12 cellular contexts compared by ENCODE assay signal in the genomic region with DNA sequence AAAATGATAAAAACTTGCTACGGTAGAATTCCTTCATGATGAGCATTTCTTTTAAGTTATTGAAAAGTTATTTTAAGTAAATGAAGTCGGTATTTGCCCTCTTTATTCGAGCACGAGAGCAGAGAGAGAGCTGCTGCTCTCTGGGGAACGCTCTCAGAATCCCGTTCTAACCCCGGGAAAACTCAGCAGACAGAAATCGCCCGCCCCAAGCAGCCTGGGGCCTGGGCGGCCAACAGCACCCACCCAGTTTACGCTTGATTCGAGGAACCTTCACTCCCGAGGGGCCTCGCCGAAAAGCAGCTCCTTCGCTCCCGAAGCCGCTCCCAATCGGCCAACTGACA. TPM values are rescaled to one million over a fixed set of nuclear protein-coding genes. Genes with fewer than 3 reads are reported as not detected.
DNase-seq lines count a peak whose midpoint lies in the region; ATAC-seq and TF ChIP-seq lines count a peak whose summit lies in the region.
"Had no signal": no experiment of that assay in that cellular context is flagged by ENCODE, and none has a peak within 500 bp of the region (broad histone marks: within the 10 kb centered on the region; RNA-seq: fewer than 3 reads in every experiment).

No MANE protein-coding gene starts in this region.

- WGBS in trophoblast cell (ENCODE audit: extremely low coverage, insufficient coverage, insufficient read length), result no CpG with 5 or more reads among the region's 19 CpGs

- no peak for DNase-seq in T-helper 2 cell treated with Interferon-gamma antibody and Interleukin-4, amounts not matched to agents 5 μg/mL and 100 μg/mL, for 36 hours (ENCODE audit: low spot score)
- DNase-seq in T-helper 2 cell (no peak), SK-N-MC (ENCODE audit: low read depth, low spot score) (no peak), fibroblast of villous mesenchyme (ENCODE audit: low read depth) (no peak), trophoblast cell (no peak), NCI-H446 (lab: John Stamatoyannopoulos, UW) (no peak), SHP77 treated with DMSO at 0.1 percent for 48 hours (lab: John Stamatoyannopoulos, UW) (no peak)
- DNase-seq: GF-D8, NCI-H1436, PC-3 had no signal

- H2BK120ac ChIP-seq in trophoblast cell (ENCODE audit: insufficient read depth, low read length, poor library complexity), result no peak overlapping the region

- H3K4me3 ChIP-seq in SK-N-MC (no peak overlapping the region), fibroblast of villous mesenchyme (ENCODE audit: low read depth, low read length) (peak overlapping the region; percentile 3), trophoblast cell (ENCODE audit: low read depth, low read length) (no peak overlapping the region)
- H3K4me3 ChIP-seq: left lung had no signal

- H3K27ac ChIP-seq in SK-N-MC, result peak overlapping the region; percentile 43
- no peak overlapping the region for H3K27ac ChIP-seq in trophoblast cell (ENCODE audit: low read depth, low read length)
- H3K27ac ChIP-seq: left lung had no signal

- no peak overlapping the region for H2BK12ac ChIP-seq in trophoblast cell (ENCODE audit: low read length)

- H3K9ac ChIP-seq in SK-N-MC (ENCODE audit: insufficient read length), result no peak overlapping the region
- H3K9ac ChIP-seq in trophoblast cell (ENCODE audit: low read length), result peak overlapping the region; percentile 33

- H3K4ac ChIP-seq in trophoblast cell (ENCODE audit: low read depth, low read length), result no peak overlapping the region

- H3K23ac ChIP-seq in trophoblast cell (ENCODE audit: low read length), result no peak overlapping the region

- no peaks in the 10 kb centered on the region for H3K36me3 Mint-ChIP-seq in T-helper 2 cell treated with Interferon-gamma antibody and Interleukin-4, amounts not matched to agents 5 μg/mL and 100 μg/mL, for 36 hours (ENCODE audit: low read depth)

- no peak overlapping the region for H4K12ac ChIP-seq in trophoblast cell (ENCODE audit: low read depth, low read length)

- no peak overlapping the region for H3K27ac Mint-ChIP-seq in T-helper 2 cell treated with Interferon-gamma antibody and Interleukin-4, amounts not matched to agents 5 μg/mL and 100 μg/mL, for 36 hours

- no peak overlapping the region for H2AK5ac ChIP-seq in trophoblast cell (ENCODE audit: low read length)

- peaks cover 18% of the 10 kb centered on the region for H3K4me1 Mint-ChIP-seq in T-helper 2 cell treated with Interferon-gamma antibody and Interleukin-4, amounts not matched to agents 5 μg/mL and 100 μg/mL, for 36 hours (ENCODE audit: low read depth)

- H3K27me3 Mint-ChIP-seq in T-helper 2 cell treated with Interferon-gamma antibody and Interleukin-4, amounts not matched to agents 5 μg/mL and 100 μg/mL, for 36 hours (ENCODE audit: low read depth), result peaks cover 64% of the 10 kb centered on the region

- ATAC-seq in HG02678 (IDR thresholded peaks at IDR 0.05; ENCODE audit: unreplicated experiment), result no peak
- ATAC-seq: left lung, PC-3 had no signal

- H3K36me3 ChIP-seq in SK-N-MC (ENCODE audit: insufficient read depth, low read length) (no peaks in the 10 kb centered on the region), trophoblast cell (ENCODE audit: control insufficient read depth in 1 of 2, insufficient read depth in 2 of 2, low read length in 2 of 2) (peaks cover 0 to 4% of the 10 kb centered on the region in 2 experiments)

- H4K91ac ChIP-seq in trophoblast cell (ENCODE audit: low read depth, low read length), result no peak overlapping the region

- no peaks in the 10 kb centered on the region for H3K79me2 ChIP-seq in trophoblast cell (ENCODE audit: control insufficient read depth, insufficient read depth, low read length, poor library complexity)

- H3K27me3 ChIP-seq in trophoblast cell (ENCODE audit: insufficient read depth, low read length), result peaks cover 58% of the 10 kb centered on the region

- H3K9me3 ChIP-seq in SK-N-MC (ENCODE audit: low read depth, low read length) (no peaks in the 10 kb centered on the region), trophoblast cell (ENCODE audit: insufficient read depth, low read depth, low read length) (no peaks in the 10 kb centered on the region)
- H3K9me3 ChIP-seq: left lung had no signal

- peaks cover 25 to 31% of the 10 kb centered on the region in 2 experiments for H3K4me1 ChIP-seq in trophoblast cell (ENCODE audit: control insufficient read depth in 1 of 2, insufficient read depth in 2 of 2, low read length in 2 of 2)

- no peak overlapping the region for H2BK5ac ChIP-seq in trophoblast cell (ENCODE audit: low read depth, low read length, poor library complexity)

- H2AFZ ChIP-seq in trophoblast cell (ENCODE audit: insufficient read depth, low read length, poor library complexity), result no peak overlapping the region

- H3K18ac ChIP-seq in trophoblast cell (ENCODE audit: low read length), result no peak overlapping the region

- H3K4me2 ChIP-seq in trophoblast cell (ENCODE audit: low read length), result peak overlapping the region; percentile 91

- H3K4me3 Mint-ChIP-seq in T-helper 2 cell treated with Interferon-gamma antibody and Interleukin-4, amounts not matched to agents 5 μg/mL and 100 μg/mL, for 36 hours, result peak overlapping the region; percentile 15

- H3K9me3 Mint-ChIP-seq in T-helper 2 cell treated with Interferon-gamma antibody and Interleukin-4, amounts not matched to agents 5 μg/mL and 100 μg/mL, for 36 hours, result no peaks in the 10 kb centered on the region

- TF ChIP-seq CTCF in fibroblast of villous mesenchyme (IDR thresholded peaks at IDR 0.05; ENCODE audit: insufficient read depth, low read depth, low read length), result no peak

- H3K79me1 ChIP-seq in trophoblast cell (ENCODE audit: low read length), result no peaks in the 10 kb centered on the region

- no peak overlapping the region for H3K14ac ChIP-seq in trophoblast cell (ENCODE audit: low read length)

- H4K8ac ChIP-seq in trophoblast cell (ENCODE audit: low read depth, low read length), result no peak overlapping the region

RNA-seq across cellular contexts. Expression of gene OTX1, which starts 3.5 kb away (rescaled TPM):
- total RNA-seq in fibroblast of villous mesenchyme, result not detected in 2 replicates
- polyA plus RNA-seq in trophoblast cell (2013), result 0.46 and 0.59 TPM in 2 replicates
